9 cellular contexts compared by ENCODE assay signal in the genomic region with DNA sequence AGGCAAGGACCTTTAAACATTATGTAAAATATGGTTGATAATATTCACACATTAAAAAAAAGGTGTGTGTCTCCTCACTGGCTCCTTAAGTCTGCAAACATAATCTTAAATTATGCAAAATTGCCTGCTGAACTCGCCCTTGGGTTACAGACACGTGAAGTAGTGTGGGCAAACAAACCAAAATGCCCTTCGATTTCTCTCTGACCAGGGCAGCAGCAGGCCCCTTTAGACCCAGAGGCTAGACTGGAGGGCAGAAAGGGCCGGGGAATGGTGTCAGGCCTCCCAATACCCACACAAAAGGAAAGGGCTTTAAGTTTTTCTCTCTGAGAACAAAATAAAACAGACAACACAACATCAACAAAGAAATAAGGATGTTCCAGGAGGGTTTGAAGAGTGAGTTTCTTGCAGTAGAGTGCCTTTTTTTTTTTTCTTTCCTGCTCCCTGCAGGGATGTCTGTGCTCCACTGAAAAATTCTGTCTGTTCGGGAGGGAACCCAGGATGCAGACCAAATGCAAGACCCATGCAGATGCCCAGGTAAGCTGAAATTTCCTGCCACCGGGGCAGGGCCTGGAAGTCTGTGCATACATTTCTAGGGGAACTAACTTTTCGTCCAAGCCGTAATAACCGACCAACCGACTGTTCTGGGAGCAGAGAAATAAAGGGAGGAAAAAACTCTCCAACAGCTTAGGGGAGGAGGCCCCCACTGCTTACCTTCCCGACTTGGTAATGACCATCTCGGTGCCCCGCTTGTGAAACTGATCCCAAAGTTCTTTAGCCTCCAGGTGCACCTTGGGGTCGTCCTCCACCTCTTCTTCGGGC. TPM values are rescaled to one million over a fixed set of nuclear protein-coding genes. Genes with fewer than 3 reads are reported as not detected.
A peak's percentile ranks its signal among the peaks of the same experiment; 100 is the strongest.
DNase-seq lines count a peak whose midpoint lies in the region; ATAC-seq and TF ChIP-seq lines count a peak whose summit lies in the region.
"Had no signal": no experiment of that assay in that cellular context is flagged by ENCODE, and none has a peak within 500 bp of the region (broad histone marks: within the 10 kb centered on the region; RNA-seq: fewer than 3 reads in every experiment).

No MANE protein-coding gene starts in this region.

- no peak overlapping the region for H3K27ac Mint-ChIP-seq in stimulated activated naive CD8-positive, alpha-beta T cell treated with anti-CD3 and anti-CD28 coated beads, Interleukin-15, amount 100 ng/mL, for 72 hours

- H3K4me3 ChIP-seq in colonic mucosa (peak overlapping the region; percentile 56), muscle layer of colon (ENCODE audit: low read depth in 1 of 2, low read length in 2 of 2) (peak overlapping the region; percentile 45 to 73)

- peaks cover 4 to 22% of the 10 kb centered on the region in 2 donors for H3K9me3 Mint-ChIP-seq in stimulated activated naive CD8-positive, alpha-beta T cell treated with anti-CD3 and anti-CD28 coated beads, Interleukin-15, amount 100 ng/mL, for 72 hours

- intact Hi-C loops in colonic mucosa (cut with DNase I), result loop anchor here (10.0 kb wide), 1 partner anchor 792 kb away; no protein-coding TSS in a partner anchor

- no peak for DNase-seq in stimulated activated naive CD8-positive, alpha-beta T cell treated with anti-CD3 and anti-CD28 coated beads, Interleukin-15, amount 100 ng/mL, for 72 hours
- DNase-seq in stimulated activated naive CD8-positive, alpha-beta T cell treated with anti-CD3 and anti-CD28 coated beads, Interleukin-15, Interleukin-2, amounts not matched to agents 100 U/mL and 50 U/mL, for 24 hours, result no peak
- DNase-seq in colonic mucosa (no peak), HPDE6-E6E7 (ENCODE audit: extremely low spot score) (no peak), omental fat pad (ENCODE audit: low spot score) (no peak)
- DNase-seq: stimulated activated CD4-positive, alpha-beta T cell treated with anti-CD3 and anti-CD28 coated beads, Interleukin-15, amount 100 ng/mL, for 24 hours had no signal

- H3K9ac ChIP-seq in colonic mucosa (ENCODE audit: low read depth in 2 of 2, low read length in 2 of 2), result peak overlapping the region; percentile 79 to 83
- no peak overlapping the region for H3K9ac ChIP-seq in muscle layer of colon (ENCODE audit: low read length)

- H3K4me1 ChIP-seq in colonic mucosa (no peaks in the 10 kb centered on the region), muscle layer of colon (ENCODE audit: insufficient read depth, low read length) (peaks cover 9% of the 10 kb centered on the region)

- H3K4me3 Mint-ChIP-seq in stimulated activated naive CD8-positive, alpha-beta T cell treated with anti-CD3 and anti-CD28 coated beads, Interleukin-15, amount 100 ng/mL, for 72 hours, result peak overlapping the region; percentile 78 to 88

- peaks cover 50% of the 10 kb centered on the region for H3K4me1 Mint-ChIP-seq in stimulated activated naive CD8-positive, alpha-beta T cell treated with anti-CD3 and anti-CD28 coated beads, Interleukin-15, amount 100 ng/mL, for 72 hours

- H3K27me3 ChIP-seq in colonic mucosa (peaks cover 14% of the 10 kb centered on the region), muscle layer of colon (ENCODE audit: control insufficient read depth in 1 of 2, insufficient read depth in 2 of 2, low read length in 2 of 2) (peaks cover 29 to 31% of the 10 kb centered on the region in 2 donors)

- H3K36me3 ChIP-seq in colonic mucosa (no peaks in the 10 kb centered on the region), muscle layer of colon (ENCODE audit: insufficient read depth, low read length) (no peaks in the 10 kb centered on the region)

- no peak for TF ChIP-seq CTCF in colonic mucosa (IDR thresholded peaks at IDR 0.05)
- TF ChIP-seq CTCF in omental fat pad (IDR thresholded peaks at IDR 0.05), result no peak

- H3K9me3 ChIP-seq in colonic mucosa, result no peaks in the 10 kb centered on the region
- no peaks in the 10 kb centered on the region for H3K9me3 ChIP-seq in muscle layer of colon (ENCODE audit: low read length)

- H3K27ac ChIP-seq in colonic mucosa (peak overlapping the region; percentile 88), muscle layer of colon (ENCODE audit: low read depth, low read length) (no peak overlapping the region)

- peaks cover 100% of the 10 kb centered on the region for H3K27me3 Mint-ChIP-seq in stimulated activated naive CD8-positive, alpha-beta T cell treated with anti-CD3 and anti-CD28 coated beads, Interleukin-15, amount 100 ng/mL, for 72 hours

- no peak for ATAC-seq in stimulated activated naive CD8-positive, alpha-beta T cell treated with anti-CD3 and anti-CD28 coated beads, Interleukin-15, amount 100 ng/mL, for 72 hours
- ATAC-seq in stimulated activated naive CD8-positive, alpha-beta T cell treated with anti-CD3 and anti-CD28 coated beads, Interleukin-15, Interleukin-2, amounts not matched to agents 100 U/mL and 50 U/mL, for 24 hours, result no peak
- ATAC-seq in HG03097 (IDR thresholded peaks at IDR 0.05; ENCODE audit: low FRiP score, unreplicated experiment), result no peak
- ATAC-seq in HG03342 (IDR thresholded peaks at IDR 0.05; ENCODE audit: unreplicated experiment), result no peak
- ATAC-seq in omental fat pad (ENCODE audit: low FRiP score), result no peak

RNA-seq across cellular contexts. Expression of a gene that starts 1.7 kb away (rescaled TPM):
- total RNA-seq in colonic mucosa, result 1 to 10 TPM; 4.8 to 7.2 TPM
- total RNA-seq in omental fat pad, result 10 to 100 TPM; 14.0 to 44.8 (median 17.6) TPM
